In the genomic region with DNA sequence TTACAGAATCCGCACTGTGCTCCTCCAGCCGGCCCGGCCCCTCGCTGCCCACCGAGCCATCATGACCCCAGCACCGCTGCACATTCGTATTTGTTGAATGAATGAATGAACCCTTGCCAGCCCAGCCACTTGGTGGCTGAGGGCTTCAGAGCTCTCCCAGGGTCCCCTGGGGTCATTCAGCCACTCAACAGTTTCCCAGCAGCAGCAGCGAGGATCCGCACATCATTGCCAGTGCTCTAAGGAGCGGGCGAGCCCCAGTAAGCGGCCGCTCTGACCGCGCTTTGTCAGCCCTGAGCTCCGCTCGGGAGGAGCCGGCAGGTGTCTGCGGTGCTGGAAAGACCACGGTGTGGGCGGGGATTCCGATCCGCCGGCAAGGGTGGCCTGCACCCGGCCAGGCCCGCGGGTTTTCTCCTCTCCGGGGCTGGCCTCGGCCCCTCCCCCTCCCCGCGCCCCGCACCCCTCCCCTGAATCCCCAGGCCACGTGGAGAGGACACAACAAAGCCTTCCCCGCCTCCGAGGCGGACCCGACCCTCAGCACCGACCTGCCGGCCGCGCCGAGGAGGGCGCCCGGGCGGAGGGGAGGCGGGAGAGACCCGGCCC, we compare ENCODE assay signal across 8 cellular contexts. TPM values are rescaled to one million over a fixed set of nuclear protein-coding genes. Genes with fewer than 3 reads are reported as not detected.
DNase-seq lines count a peak whose midpoint lies in the region; ATAC-seq and TF ChIP-seq lines count a peak whose summit lies in the region.

No MANE protein-coding gene starts in this region.

- H3K4me1 ChIP-seq in esophagus muscularis mucosa, result peaks cover 10 to 32% (median 28%) of the 10 kb centered on the region in 4 donors
- peaks cover 0 to 30% (median 11%) of the 10 kb centered on the region in 4 donors for H3K4me1 ChIP-seq in tibial nerve

- no peak for TF ChIP-seq EP300 in esophagus muscularis mucosa (IDR thresholded peaks at IDR 0.05)
- TF ChIP-seq EP300 in tibial nerve (IDR thresholded peaks at IDR 0.05), result no peak

- no peaks in the 10 kb centered on the region for H3K36me3 Mint-ChIP-seq in nephron progenitor cell (ENCODE audit: low read depth)

- peak; percentile 34 for ATAC-seq in HG02610 (IDR thresholded peaks at IDR 0.05; ENCODE audit: unreplicated experiment)

- H3K4me3 ChIP-seq in esophagus muscularis mucosa (peak overlapping the region; percentile 82 to 91 (median 87)), tibial nerve (peak overlapping the region; percentile 41 to 83 (median 63))

- H3K27ac ChIP-seq in esophagus muscularis mucosa (replicated peaks in 1 of 4), result peak overlapping the region; percentile 43 to 70 (median 62)
- H3K27ac ChIP-seq in tibial nerve, result peak overlapping the region in 2 of 4 donors; percentile 76 to 87

- H3K36me3 ChIP-seq in esophagus muscularis mucosa (no peaks in the 10 kb centered on the region), tibial nerve (no peaks in the 10 kb centered on the region)

- DNase-seq in Daoy (ENCODE audit: low read depth) (peak; percentile 66), NCI-H69 (lab: John Stamatoyannopoulos, UW) (peak; percentile 80), activated T-cell treated with anti-CD3 and anti-CD28 coated beads for 24 hours (ENCODE audit: low read depth) (peak; percentile 43), esophagus muscularis mucosa (ENCODE audit: extremely low spot score) (no peak), nephron progenitor cell (peak; percentile 63), tibial nerve (ENCODE audit: low spot score in 2 of 2) (no peak), kidney glomerular epithelial cell (lab: John Stamatoyannopoulos, UW) (no peak)

- intact Hi-C loops in esophagus muscularis mucosa (cut with DNase I), result no loop called here

- peak overlapping the region; percentile 39 for H3K27ac Mint-ChIP-seq in nephron progenitor cell

- H3K27me3 ChIP-seq in esophagus muscularis mucosa, result peaks cover 0 to 4% (median 0%) of the 10 kb centered on the region in 4 donors
- no peaks in the 10 kb centered on the region for H3K27me3 ChIP-seq in tibial nerve

- TF ChIP-seq CTCF in esophagus muscularis mucosa (IDR thresholded peaks at IDR 0.05) (no peak), nephron progenitor cell (IDR thresholded peaks at IDR 0.05) (no peak), tibial nerve (IDR thresholded peaks at IDR 0.05) (no peak)

- no peaks in the 10 kb centered on the region for H3K27me3 Mint-ChIP-seq in nephron progenitor cell (ENCODE audit: low read depth, poor library complexity)

- WGBS in esophagus muscularis mucosa, result no CpG with 5 or more reads among the region's 47 CpGs
- WGBS in tibial nerve, 2 donors, result 4 to 5% methylated on average over 27 to 33 of the region's 47 CpGs

- peaks cover 65% of the 10 kb centered on the region for H3K4me1 Mint-ChIP-seq in nephron progenitor cell

- no peaks in the 10 kb centered on the region for H3K9me3 Mint-ChIP-seq in nephron progenitor cell

- H3K4me3 Mint-ChIP-seq in nephron progenitor cell, result peak overlapping the region; percentile 81

- H3K9me3 ChIP-seq in esophagus muscularis mucosa (no peaks in the 10 kb centered on the region), tibial nerve (no peaks in the 10 kb centered on the region)

- TF ChIP-seq POLR2A in esophagus muscularis mucosa (IDR thresholded peaks at IDR 0.05; ENCODE audit: low read depth) (no peak), tibial nerve (IDR thresholded peaks at IDR 0.05) (no peak)

RNA-seq across cellular contexts. Expression of a gene that starts 0.6 kb away (rescaled TPM):
- total RNA-seq in Daoy (2014; rRNA removed; shearing (Covaris generic)), result 133 and 164 TPM in 2 replicates
- 10 to 100 TPM; 12.9 to 48.3 (median 26.3) TPM for total RNA-seq in esophagus muscularis mucosa
- 10 to 100 TPM in 2 of 4 donors, 1 to 10 TPM in 2; 6.3 to 47.1 (median 13.7) TPM for total RNA-seq in tibial nerve

Comparison
In these comparisons a context has a peak if more than half of its experiments do, and no peak if none do; other contexts are left out.
1. DNase-seq: peak in Daoy (single experiment), NCI-H69 (single experiment), activated T-cell treated with anti-CD3 and anti-CD28 coated beads for 24 hours (single experiment) and nephron progenitor cell (single experiment); none in esophagus muscularis mucosa (single experiment), tibial nerve (0 of 2) and kidney glomerular epithelial cell (single experiment).